In genomic region chr21:29798840-29799239, GRCh38 we compare ENCODE assay signal across 24 cellular contexts.
"Had no signal": no experiment of that assay in that cellular context is flagged by ENCODE, and none has a peak within 500 bp of the region (broad histone marks: within the 10 kb centered on the region; RNA-seq: fewer than 3 reads in every experiment).

No MANE protein-coding gene starts in this region.

- FAIRE-seq: urothelium cell line had no signal

- H3K4me3 ChIP-seq: left ventricle myocardium inferior, lung, mucosa of descending colon, ovary, prostate gland, skin epidermis, suprapubic skin, thoracic aorta, tibial artery, upper lobe of right lung had no signal

- H3K27ac ChIP-seq: left ventricle myocardium inferior, ovary, prostate gland, skin epidermis, suprapubic skin, thoracic aorta, tibial artery, upper lobe of right lung had no signal

- H3K4me1 ChIP-seq: left ventricle myocardium inferior, prostate gland, suprapubic skin, tibial artery, upper lobe of right lung had no signal

- H3K36me3 ChIP-seq: left ventricle myocardium inferior, ovary, prostate gland, suprapubic skin, thoracic aorta, tibial artery, upper lobe of right lung had no signal

- H3K27me3 ChIP-seq: ovary, suprapubic skin, tibial artery, upper lobe of right lung had no signal

- H3K9me3 ChIP-seq: left ventricle myocardium inferior, mucosa of descending colon, ovary, prostate gland, suprapubic skin, thoracic aorta, tibial artery, upper lobe of right lung had no signal

- ATAC-seq: mucosa of descending colon; naive thymus-derived CD4-positive, alpha-beta T cell; natural killer cell treated with Interleukin-12 subunit alpha and Interleukin-12 subunit beta and Interleukin-15 and Interleukin-18, amount 100 ng/mL, for 72 hours; right cardiac atrium; sciatic nerve; stimulated activated effector memory CD8-positive, alpha-beta T cell treated with anti-CD3 and anti-CD28 coated beads, Interleukin-12 subunit alpha, Interleukin-12 subunit beta, amount 100 ng/mL, for 72 hours; upper lobe of right lung had no signal

- DNase-seq: hypothalamus; islet precursor cell; left ventricle myocardium inferior; midbrain; mucosa of descending colon; naive thymus-derived CD4-positive, alpha-beta T cell; ovary; retina; right cardiac atrium; stimulated activated CD4-positive, alpha-beta T cell treated with anti-CD3 and anti-CD28 coated beads, Interleukin-12 subunit alpha, Interleukin-12 subunit beta, amount 100 ng/mL, for 4 hours; stimulated activated CD4-positive, alpha-beta T cell treated with anti-CD3 and anti-CD28 coated beads, Interleukin-15, amount 100 ng/mL, for 24 hours; stimulated activated CD4-positive, alpha-beta T cell treated with anti-CD3 and anti-CD28 coated beads, Interleukin-4, amount 100 ng/mL, for 24 hours; stimulated activated naive CD4-positive, alpha-beta T cell; tibial artery; upper lobe of right lung had no signal
